1 cellular context compared by ENCODE assay signal in the genomic region with DNA sequence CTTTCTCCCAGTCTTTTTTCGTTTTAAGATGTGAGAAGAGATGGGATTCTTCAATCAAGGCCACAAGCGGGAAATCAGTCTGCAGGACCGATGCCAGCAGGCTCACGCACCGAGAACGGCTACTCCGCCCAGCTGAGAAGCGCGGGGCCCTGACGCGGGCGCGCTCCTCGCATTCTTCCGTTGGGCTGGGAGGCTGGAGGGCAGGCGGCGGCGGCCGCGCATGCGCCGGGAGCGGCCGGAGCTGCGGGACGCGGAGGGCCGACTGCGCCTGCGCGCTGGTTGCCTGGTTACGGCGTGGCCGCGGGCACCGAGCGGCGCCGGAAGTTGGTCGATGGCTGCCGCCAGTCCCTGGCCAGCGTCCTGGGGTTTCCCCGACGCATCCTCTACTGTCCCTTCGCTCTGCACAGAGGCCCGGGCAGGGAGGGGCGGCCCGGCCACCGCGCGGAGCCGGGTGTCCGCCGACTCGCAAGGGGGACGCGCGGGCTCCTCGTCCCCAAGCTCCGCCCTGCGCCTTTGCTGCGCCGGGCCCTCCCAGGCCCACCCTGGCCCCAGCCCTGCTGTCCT.
TF ChIP-seq lines count a peak whose summit lies in the region.

No MANE protein-coding gene starts in this region.

TF ChIP-seq in HepG2, 621 proteins besides CTCF, POLR2A, EP300 and RAD21 (continues in another document):
- TF ChIP-seq, protein P1, sequence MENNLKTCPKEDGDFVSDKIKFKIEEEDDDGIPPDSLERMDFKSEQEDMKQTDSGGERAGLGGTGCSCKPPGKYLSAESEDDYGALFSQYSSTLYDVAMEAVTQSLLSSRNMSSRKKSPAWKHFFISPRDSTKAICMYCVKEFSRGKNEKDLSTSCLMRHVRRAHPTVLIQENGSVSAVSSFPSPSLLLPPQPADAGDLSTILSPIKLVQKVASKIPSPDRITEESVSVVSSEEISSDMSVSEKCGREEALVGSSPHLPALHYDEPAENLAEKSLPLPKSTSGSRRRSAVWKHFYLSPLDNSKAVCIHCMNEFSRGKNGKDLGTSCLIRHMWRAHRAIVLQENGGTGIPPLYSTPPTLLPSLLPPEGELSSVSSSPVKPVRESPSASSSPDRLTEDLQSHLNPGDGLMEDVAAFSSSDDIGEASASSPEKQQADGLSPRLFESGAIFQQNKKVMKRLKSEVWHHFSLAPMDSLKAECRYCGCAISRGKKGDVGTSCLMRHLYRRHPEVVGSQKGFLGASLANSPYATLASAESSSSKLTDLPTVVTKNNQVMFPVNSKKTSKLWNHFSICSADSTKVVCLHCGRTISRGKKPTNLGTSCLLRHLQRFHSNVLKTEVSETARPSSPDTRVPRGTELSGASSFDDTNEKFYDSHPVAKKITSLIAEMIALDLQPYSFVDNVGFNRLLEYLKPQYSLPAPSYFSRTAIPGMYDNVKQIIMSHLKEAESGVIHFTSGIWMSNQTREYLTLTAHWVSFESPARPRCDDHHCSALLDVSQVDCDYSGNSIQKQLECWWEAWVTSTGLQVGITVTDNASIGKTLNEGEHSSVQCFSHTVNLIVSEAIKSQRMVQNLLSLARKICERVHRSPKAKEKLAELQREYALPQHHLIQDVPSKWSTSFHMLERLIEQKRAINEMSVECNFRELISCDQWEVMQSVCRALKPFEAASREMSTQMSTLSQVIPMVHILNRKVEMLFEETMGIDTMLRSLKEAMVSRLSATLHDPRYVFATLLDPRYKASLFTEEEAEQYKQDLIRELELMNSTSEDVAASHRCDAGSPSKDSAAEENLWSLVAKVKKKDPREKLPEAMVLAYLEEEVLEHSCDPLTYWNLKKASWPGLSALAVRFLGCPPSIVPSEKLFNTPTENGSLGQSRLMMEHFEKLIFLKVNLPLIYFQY (CRISPR knock-in tag; IDR thresholded peaks at IDR 0.05; ENCODE audit: borderline replicate concordance): no peak
- TF ChIP-seq, protein P2, sequence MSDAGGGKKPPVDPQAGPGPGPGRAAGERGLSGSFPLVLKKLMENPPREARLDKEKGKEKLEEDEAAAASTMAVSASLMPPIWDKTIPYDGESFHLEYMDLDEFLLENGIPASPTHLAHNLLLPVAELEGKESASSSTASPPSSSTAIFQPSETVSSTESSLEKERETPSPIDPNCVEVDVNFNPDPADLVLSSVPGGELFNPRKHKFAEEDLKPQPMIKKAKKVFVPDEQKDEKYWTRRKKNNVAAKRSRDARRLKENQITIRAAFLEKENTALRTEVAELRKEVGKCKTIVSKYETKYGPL (CRISPR knock-in tag; IDR thresholded peaks at IDR 0.05): no peak
- TF ChIP-seq ZNF235 (CRISPR knock-in tag; IDR thresholded peaks at IDR 0.05; ENCODE audit: borderline replicate concordance) (no peak), REXO4 (CRISPR knock-in tag; IDR thresholded peaks at IDR 0.05; ENCODE audit: borderline replicate concordance) (no peak), ATRX (CRISPR knock-in tag; IDR thresholded peaks at IDR 0.05; ENCODE audit: borderline replicate concordance) (no peak), TCF7 (IDR thresholded peaks at IDR 0.05; ENCODE audit: low read depth) (no peak), MYC (CRISPR knock-in tag; IDR thresholded peaks at IDR 0.05; ENCODE audit: borderline replicate concordance) (peak; percentile 30; the same call in 1 of the 2 replicates), YY1 (IDR thresholded peaks at IDR 0.05; ENCODE audit: insufficient read depth, insufficient replicate concordance, low read depth, low read length) (peak; percentile 74), NAIF1 (CRISPR knock-in tag; IDR thresholded peaks at IDR 0.05; ENCODE audit: borderline replicate concordance) (no peak), ZNF772 (CRISPR knock-in tag; IDR thresholded peaks at IDR 0.05) (no peak), ZNF451 (CRISPR knock-in tag; IDR thresholded peaks at IDR 0.05) (peak; percentile 66; the same call in 1 of the 2 replicates), ZSCAN29 (CRISPR knock-in tag; conservative IDR thresholded peaks at IDR 0.05) (no peak), FOSL1 (CRISPR knock-in tag; IDR thresholded peaks at IDR 0.05; ENCODE audit: borderline replicate concordance) (no peak), TOPORS (CRISPR knock-in tag; IDR thresholded peaks at IDR 0.05) (no peak), HOXA7 (CRISPR knock-in tag; IDR thresholded peaks at IDR 0.05) (no peak), HCFC1 (IDR thresholded peaks at IDR 0.05; ENCODE audit: low read depth, low read length) (no peak), ZIK1 (CRISPR knock-in tag; IDR thresholded peaks at IDR 0.05; ENCODE audit: borderline replicate concordance, low read depth) (no peak; the same call in 1 of the 2 replicates), TEAD2 (CRISPR knock-in tag; IDR thresholded peaks at IDR 0.05) (no peak), ZBTB21 (CRISPR knock-in tag; IDR thresholded peaks at IDR 0.05) (no peak), ZNF615 (CRISPR knock-in tag; IDR thresholded peaks at IDR 0.05; ENCODE audit: borderline replicate concordance) (no peak), TGIF2 (CRISPR knock-in tag; IDR thresholded peaks at IDR 0.05) (no peak), ZNF713 (CRISPR knock-in tag; IDR thresholded peaks at IDR 0.05) (no peak), REPIN1 (CRISPR knock-in tag; IDR thresholded peaks at IDR 0.05; ENCODE audit: borderline replicate concordance, low read depth) (no peak)
- TF ChIP-seq, protein P3, sequence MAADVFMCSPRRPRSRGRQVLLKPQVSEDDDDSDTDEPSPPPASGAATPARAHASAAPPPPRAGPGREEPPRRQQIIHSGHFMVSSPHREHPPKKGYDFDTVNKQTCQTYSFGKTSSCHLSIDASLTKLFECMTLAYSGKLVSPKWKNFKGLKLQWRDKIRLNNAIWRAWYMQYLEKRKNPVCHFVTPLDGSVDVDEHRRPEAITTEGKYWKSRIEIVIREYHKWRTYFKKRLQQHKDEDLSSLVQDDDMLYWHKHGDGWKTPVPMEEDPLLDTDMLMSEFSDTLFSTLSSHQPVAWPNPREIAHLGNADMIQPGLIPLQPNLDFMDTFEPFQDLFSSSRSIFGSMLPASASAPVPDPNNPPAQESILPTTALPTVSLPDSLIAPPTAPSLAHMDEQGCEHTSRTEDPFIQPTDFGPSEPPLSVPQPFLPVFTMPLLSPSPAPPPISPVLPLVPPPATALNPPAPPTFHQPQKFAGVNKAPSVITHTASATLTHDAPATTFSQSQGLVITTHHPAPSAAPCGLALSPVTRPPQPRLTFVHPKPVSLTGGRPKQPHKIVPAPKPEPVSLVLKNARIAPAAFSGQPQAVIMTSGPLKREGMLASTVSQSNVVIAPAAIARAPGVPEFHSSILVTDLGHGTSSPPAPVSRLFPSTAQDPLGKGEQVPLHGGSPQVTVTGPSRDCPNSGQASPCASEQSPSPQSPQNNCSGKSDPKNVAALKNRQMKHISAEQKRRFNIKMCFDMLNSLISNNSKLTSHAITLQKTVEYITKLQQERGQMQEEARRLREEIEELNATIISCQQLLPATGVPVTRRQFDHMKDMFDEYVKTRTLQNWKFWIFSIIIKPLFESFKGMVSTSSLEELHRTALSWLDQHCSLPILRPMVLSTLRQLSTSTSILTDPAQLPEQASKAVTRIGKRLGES (CRISPR knock-in tag; IDR thresholded peaks at IDR 0.05; ENCODE audit: borderline replicate concordance): no peak
- TF ChIP-seq, protein P4, sequence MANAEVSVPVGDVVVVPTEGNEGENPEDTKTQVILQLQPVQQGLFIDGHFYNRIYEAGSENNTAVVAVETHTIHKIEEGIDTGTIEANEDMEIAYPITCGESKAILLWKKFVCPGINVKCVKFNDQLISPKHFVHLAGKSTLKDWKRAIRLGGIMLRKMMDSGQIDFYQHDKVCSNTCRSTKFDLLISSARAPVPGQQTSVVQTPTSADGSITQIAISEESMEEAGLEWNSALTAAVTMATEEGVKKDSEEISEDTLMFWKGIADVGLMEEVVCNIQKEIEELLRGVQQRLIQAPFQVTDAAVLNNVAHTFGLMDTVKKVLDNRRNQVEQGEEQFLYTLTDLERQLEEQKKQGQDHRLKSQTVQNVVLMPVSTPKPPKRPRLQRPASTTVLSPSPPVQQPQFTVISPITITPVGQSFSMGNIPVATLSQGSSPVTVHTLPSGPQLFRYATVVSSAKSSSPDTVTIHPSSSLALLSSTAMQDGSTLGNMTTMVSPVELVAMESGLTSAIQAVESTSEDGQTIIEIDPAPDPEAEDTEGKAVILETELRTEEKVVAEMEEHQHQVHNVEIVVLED (CRISPR knock-in tag; IDR thresholded peaks at IDR 0.05; ENCODE audit: borderline replicate concordance): peak; percentile 5; the same call in 1 of the 2 replicates
- TF ChIP-seq, protein P5, sequence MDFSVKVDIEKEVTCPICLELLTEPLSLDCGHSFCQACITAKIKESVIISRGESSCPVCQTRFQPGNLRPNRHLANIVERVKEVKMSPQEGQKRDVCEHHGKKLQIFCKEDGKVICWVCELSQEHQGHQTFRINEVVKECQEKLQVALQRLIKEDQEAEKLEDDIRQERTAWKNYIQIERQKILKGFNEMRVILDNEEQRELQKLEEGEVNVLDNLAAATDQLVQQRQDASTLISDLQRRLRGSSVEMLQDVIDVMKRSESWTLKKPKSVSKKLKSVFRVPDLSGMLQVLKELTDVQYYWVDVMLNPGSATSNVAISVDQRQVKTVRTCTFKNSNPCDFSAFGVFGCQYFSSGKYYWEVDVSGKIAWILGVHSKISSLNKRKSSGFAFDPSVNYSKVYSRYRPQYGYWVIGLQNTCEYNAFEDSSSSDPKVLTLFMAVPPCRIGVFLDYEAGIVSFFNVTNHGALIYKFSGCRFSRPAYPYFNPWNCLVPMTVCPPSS (IDR thresholded peaks at IDR 0.05): no peak
- TF ChIP-seq, protein P6, sequence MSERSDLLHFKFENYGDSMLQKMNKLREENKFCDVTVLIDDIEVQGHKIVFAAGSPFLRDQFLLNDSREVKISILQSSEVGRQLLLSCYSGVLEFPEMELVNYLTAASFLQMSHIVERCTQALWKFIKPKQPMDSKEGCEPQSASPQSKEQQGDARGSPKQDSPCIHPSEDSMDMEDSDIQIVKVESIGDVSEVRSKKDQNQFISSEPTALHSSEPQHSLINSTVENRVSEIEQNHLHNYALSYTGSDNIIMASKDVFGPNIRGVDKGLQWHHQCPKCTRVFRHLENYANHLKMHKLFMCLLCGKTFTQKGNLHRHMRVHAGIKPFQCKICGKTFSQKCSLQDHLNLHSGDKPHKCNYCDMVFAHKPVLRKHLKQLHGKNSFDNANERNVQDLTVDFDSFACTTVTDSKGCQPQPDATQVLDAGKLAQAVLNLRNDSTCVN (CRISPR knock-in tag; IDR thresholded peaks at IDR 0.05; ENCODE audit: borderline replicate concordance): 0 out of 2 replicates have a peak, but pooled peaks have one; percentile 49
- TF ChIP-seq, protein P7, sequence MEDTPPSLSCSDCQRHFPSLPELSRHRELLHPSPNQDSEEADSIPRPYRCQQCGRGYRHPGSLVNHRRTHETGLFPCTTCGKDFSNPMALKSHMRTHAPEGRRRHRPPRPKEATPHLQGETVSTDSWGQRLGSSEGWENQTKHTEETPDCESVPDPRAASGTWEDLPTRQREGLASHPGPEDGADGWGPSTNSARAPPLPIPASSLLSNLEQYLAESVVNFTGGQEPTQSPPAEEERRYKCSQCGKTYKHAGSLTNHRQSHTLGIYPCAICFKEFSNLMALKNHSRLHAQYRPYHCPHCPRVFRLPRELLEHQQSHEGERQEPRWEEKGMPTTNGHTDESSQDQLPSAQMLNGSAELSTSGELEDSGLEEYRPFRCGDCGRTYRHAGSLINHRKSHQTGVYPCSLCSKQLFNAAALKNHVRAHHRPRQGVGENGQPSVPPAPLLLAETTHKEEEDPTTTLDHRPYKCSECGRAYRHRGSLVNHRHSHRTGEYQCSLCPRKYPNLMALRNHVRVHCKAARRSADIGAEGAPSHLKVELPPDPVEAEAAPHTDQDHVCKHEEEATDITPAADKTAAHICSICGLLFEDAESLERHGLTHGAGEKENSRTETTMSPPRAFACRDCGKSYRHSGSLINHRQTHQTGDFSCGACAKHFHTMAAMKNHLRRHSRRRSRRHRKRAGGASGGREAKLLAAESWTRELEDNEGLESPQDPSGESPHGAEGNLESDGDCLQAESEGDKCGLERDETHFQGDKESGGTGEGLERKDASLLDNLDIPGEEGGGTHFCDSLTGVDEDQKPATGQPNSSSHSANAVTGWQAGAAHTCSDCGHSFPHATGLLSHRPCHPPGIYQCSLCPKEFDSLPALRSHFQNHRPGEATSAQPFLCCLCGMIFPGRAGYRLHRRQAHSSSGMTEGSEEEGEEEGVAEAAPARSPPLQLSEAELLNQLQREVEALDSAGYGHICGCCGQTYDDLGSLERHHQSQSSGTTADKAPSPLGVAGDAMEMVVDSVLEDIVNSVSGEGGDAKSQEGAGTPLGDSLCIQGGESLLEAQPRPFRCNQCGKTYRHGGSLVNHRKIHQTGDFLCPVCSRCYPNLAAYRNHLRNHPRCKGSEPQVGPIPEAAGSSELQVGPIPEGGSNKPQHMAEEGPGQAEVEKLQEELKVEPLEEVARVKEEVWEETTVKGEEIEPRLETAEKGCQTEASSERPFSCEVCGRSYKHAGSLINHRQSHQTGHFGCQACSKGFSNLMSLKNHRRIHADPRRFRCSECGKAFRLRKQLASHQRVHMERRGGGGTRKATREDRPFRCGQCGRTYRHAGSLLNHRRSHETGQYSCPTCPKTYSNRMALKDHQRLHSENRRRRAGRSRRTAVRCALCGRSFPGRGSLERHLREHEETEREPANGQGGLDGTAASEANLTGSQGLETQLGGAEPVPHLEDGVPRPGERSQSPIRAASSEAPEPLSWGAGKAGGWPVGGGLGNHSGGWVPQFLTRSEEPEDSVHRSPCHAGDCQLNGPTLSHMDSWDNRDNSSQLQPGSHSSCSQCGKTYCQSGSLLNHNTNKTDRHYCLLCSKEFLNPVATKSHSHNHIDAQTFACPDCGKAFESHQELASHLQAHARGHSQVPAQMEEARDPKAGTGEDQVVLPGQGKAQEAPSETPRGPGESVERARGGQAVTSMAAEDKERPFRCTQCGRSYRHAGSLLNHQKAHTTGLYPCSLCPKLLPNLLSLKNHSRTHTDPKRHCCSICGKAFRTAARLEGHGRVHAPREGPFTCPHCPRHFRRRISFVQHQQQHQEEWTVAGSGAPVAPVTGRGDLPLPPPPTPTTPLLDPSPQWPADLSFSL (CRISPR knock-in tag; IDR thresholded peaks at IDR 0.05): no peak
- TF ChIP-seq, protein P8, sequence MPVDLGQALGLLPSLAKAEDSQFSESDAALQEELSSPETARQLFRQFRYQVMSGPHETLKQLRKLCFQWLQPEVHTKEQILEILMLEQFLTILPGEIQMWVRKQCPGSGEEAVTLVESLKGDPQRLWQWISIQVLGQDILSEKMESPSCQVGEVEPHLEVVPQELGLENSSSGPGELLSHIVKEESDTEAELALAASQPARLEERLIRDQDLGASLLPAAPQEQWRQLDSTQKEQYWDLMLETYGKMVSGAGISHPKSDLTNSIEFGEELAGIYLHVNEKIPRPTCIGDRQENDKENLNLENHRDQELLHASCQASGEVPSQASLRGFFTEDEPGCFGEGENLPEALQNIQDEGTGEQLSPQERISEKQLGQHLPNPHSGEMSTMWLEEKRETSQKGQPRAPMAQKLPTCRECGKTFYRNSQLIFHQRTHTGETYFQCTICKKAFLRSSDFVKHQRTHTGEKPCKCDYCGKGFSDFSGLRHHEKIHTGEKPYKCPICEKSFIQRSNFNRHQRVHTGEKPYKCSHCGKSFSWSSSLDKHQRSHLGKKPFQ (CRISPR knock-in tag; IDR thresholded peaks at IDR 0.05; ENCODE audit: insufficient replicate concordance): no peak
